In genomic region chr17:45948881-45949624, GRCh38 we compare ENCODE assay signal across 8 cellular contexts. TPM values are rescaled to one million over a fixed set of nuclear protein-coding genes. Genes with fewer than 3 reads are reported as not detected.
DNase-seq lines count a peak whose midpoint lies in the region; TF ChIP-seq lines count a peak whose summit lies in the region.

No MANE protein-coding gene starts in this region.

- peak overlapping the region; percentile 20 for H3K4me3 ChIP-seq in choroid plexus epithelial cell (ENCODE audit: low read depth, low read length)

- H3K27ac ChIP-seq in layer of hippocampus (ENCODE audit: low read depth, low read length) = peak overlapping the region; percentile 60

- TF ChIP-seq CTCF in choroid plexus epithelial cell (conservative IDR thresholded peaks at IDR 0.05; ENCODE audit: low read depth, low read length) = peak; percentile 71

- no peaks in the 10 kb centered on the region for H3K27me3 ChIP-seq in layer of hippocampus (ENCODE audit: control insufficient read depth, insufficient read depth, low read length)

- peak; percentile 78 for DNase-seq in ELR (ENCODE audit: low read depth)
- peak; percentile 56 for DNase-seq in M059J (ENCODE audit: low read depth)
- peak; percentile 76 for DNase-seq in activated CD4-positive, alpha-beta T cell treated with anti-CD3 and anti-CD28 coated beads for 48 hours
- peak; percentile 68 for DNase-seq in choroid plexus epithelial cell (ENCODE audit: low read depth)
- DNase-seq in stimulated activated CD4-positive, alpha-beta T cell treated with anti-CD3 and anti-CD28 coated beads, Interleukin-2, amount 100 ng/mL, for 24 hours = peak; percentile 74 to 81
- DNase-seq in NCI-H748 treated with DMSO at 0.1 percent for 48 hours (lab: John Stamatoyannopoulos, UW) = no peak
- no peak for DNase-seq in NCI-H2107 (lab: John Stamatoyannopoulos, UW)

RNA-seq across cellular contexts. Expression of gene STH, which starts 50.0 kb away (rescaled TPM):
- not detected in 2 replicates for total RNA-seq in M059J (2014; rRNA removed; shearing (Covaris generic))

RNA-seq across cellular contexts. Expression of gene MAPT, which starts 54.7 kb away (rescaled TPM):
- total RNA-seq in M059J (2014; rRNA removed; shearing (Covaris generic)) = 0.15 and 0.20 TPM in 2 replicates

Comparison
In these comparisons a context has a peak if more than half of its experiments do, and no peak if none do; other contexts are left out.
1. DNase-seq: peak in ELR (single experiment), M059J (single experiment), activated CD4-positive, alpha-beta T cell treated with anti-CD3 and anti-CD28 coated beads for 48 hours (single experiment), choroid plexus epithelial cell (single experiment) and stimulated activated CD4-positive, alpha-beta T cell treated with anti-CD3 and anti-CD28 coated beads, Interleukin-2, amount 100 ng/mL, for 24 hours (2 of 2); none in NCI-H748 treated with DMSO at 0.1 percent for 48 hours (single experiment) and NCI-H2107 (single experiment).